In the genomic region with DNA sequence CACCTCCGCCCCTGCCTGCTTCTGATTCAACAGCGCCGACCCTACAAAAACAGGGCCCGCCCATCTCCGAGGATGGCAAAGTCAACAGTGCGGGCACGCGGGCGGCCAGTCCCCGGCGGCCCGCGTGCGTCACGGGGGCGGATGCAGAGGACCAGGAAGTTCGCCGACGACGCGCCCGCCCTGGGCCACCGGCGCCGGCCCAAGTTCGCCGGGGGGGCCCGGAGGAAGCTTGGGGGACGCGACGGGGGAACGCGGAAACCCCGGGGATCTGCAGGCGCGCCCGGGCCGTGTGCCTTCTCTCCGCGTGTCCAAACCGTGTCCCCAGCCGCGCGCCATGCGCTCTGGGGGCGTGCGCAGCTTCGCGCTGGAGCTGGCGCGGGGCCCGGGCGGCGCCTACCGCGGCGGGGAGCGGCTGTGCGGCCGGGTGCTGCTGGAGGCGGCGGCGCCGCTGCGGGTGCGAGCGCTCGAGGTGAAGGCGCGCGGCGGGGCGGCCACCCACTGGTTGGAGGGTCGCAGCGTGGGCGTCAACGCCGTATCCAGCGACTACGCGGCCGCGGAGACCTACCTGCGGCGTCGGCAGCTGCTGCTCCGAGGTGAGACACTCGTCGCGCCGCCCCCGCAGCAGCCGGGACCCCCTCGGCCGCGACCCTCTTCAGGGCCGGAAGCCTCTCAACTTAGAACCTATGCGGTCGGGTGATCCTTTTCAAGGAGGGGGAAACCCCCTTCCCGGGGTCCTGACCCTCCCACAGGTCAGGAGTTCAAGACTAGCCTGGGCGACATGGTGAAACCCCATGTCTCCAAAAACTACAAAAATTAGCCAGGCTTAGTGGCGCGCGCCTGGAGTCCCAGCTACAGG, we compare ENCODE assay signal across 8 cellular contexts. TPM values are rescaled to one million over a fixed set of nuclear protein-coding genes. Genes with fewer than 3 reads are reported as not detected.
DNase-seq lines count a peak whose midpoint lies in the region; ATAC-seq and TF ChIP-seq lines count a peak whose summit lies in the region.

No MANE protein-coding gene starts in this region.

- H3K36me3 Mint-ChIP-seq in activated T-helper 1 cell treated with anti-CD3 and anti-CD28 coated beads, Interleukin-12 subunit alpha, Interleukin-12 subunit beta, Interleukin-2, Interleukin-4 antibody, amounts not matched to agents 30 ng/mL and 10 ng/mL and 1 ng/mL, durations not matched to agents 14 hours and 24 hours and 36 hours (ENCODE audit: low read depth): peaks cover 9% of the 10 kb centered on the region
- peaks cover 0 to 7% (median 0%) of the 10 kb centered on the region in 3 donors for H3K36me3 Mint-ChIP-seq in naive thymus-derived CD8-positive, alpha-beta T cell

- H3K9me3 ChIP-seq in Peyer's patch (no peaks in the 10 kb centered on the region), fibroblast of lung (ENCODE audit: control insufficient read depth, insufficient read depth, low read depth, low read length) (no peaks in the 10 kb centered on the region)

- H3K4me3 Mint-ChIP-seq in activated T-helper 1 cell treated with anti-CD3 and anti-CD28 coated beads, Interleukin-12 subunit alpha, Interleukin-12 subunit beta, Interleukin-2, Interleukin-4 antibody, amounts not matched to agents 30 ng/mL and 10 ng/mL and 1 ng/mL, durations not matched to agents 14 hours and 24 hours and 36 hours: peak overlapping the region; percentile 92
- H3K4me3 Mint-ChIP-seq in naive thymus-derived CD8-positive, alpha-beta T cell: peak overlapping the region; percentile 86 to 96 (median 92)

- intact Hi-C loops in activated T-helper 1 cell treated with anti-CD3 and anti-CD28 coated beads, Interleukin-12 subunit alpha, Interleukin-12 subunit beta, Interleukin-2, Interleukin-4 antibody, amounts not matched to agents 30 ng/mL and 10 ng/mL and 1 ng/mL, durations not matched to agents 14 hours and 24 hours and 36 hours (cut with micrococcal nuclease): loop anchor here (1.0 to 10.0 kb wide), 2 partner anchors 7 to 324 kb away; partner anchors contain the start of genes ARRDC2 and LSM4

- peaks cover 2% of the 10 kb centered on the region for H3K27me3 Mint-ChIP-seq in activated T-helper 1 cell treated with anti-CD3 and anti-CD28 coated beads, Interleukin-12 subunit alpha, Interleukin-12 subunit beta, Interleukin-2, Interleukin-4 antibody, amounts not matched to agents 30 ng/mL and 10 ng/mL and 1 ng/mL, durations not matched to agents 14 hours and 24 hours and 36 hours (ENCODE audit: insufficient read depth)
- H3K27me3 Mint-ChIP-seq in naive thymus-derived CD8-positive, alpha-beta T cell: no peaks in the 10 kb centered on the region

- TF ChIP-seq CTCF in Peyer's patch (IDR thresholded peaks at IDR 0.05) (peak in 1 of 6 experiments; percentile 2), fibroblast of lung (conservative IDR thresholded peaks at IDR 0.05 in 1 of 2, IDR thresholded peaks at IDR 0.05 in 1 of 2; ENCODE audit: low read depth in 1 of 2, low read length in 2 of 2) (no peak)

- H3K27ac ChIP-seq in Peyer's patch (peak overlapping the region; percentile 89 to 97 (median 90)), fibroblast of lung (ENCODE audit: insufficient read depth, low read length) (peak overlapping the region; percentile 63)

- H3K4me3 ChIP-seq in Peyer's patch (peak overlapping the region; percentile 70 to 96 (median 90)), fibroblast of lung (replicated peaks in 1 of 4; ENCODE audit: control extremely low read depth in 1 of 4, insufficient read depth in 1 of 4, low read depth in 3 of 4, low read length in 4 of 4) (peak overlapping the region; percentile 48 to 69 (median 57))

- POLR2A ChIA-PET in naive thymus-derived CD8-positive, alpha-beta T cell (lab: Charles Lee): interaction anchor here (0.6 to 4.1 kb wide), 28 partner anchors 9 to 478 kb away, joined by 3 to 41 read pairs (median 10); partner anchors contain the start of genes CCDC124, IL12RB1, JAK3 and JUND

- H3K36me3 ChIP-seq in Peyer's patch: no peaks in the 10 kb centered on the region
- no peaks in the 10 kb centered on the region for H3K36me3 ChIP-seq in fibroblast of lung (ENCODE audit: control insufficient read depth, insufficient read depth, low read length)

- H3K4me1 Mint-ChIP-seq in activated T-helper 1 cell treated with anti-CD3 and anti-CD28 coated beads, Interleukin-12 subunit alpha, Interleukin-12 subunit beta, Interleukin-2, Interleukin-4 antibody, amounts not matched to agents 30 ng/mL and 10 ng/mL and 1 ng/mL, durations not matched to agents 14 hours and 24 hours and 36 hours (ENCODE audit: low read depth): peaks cover 27% of the 10 kb centered on the region
- H3K4me1 Mint-ChIP-seq in naive thymus-derived CD8-positive, alpha-beta T cell: peaks cover 9 to 38% (median 29%) of the 10 kb centered on the region in 4 donors

- H2AFZ ChIP-seq in fibroblast of lung (ENCODE audit: low read length): peak overlapping the region; percentile 44

- peak overlapping the region; percentile 95 for H3K27ac Mint-ChIP-seq in activated T-helper 1 cell treated with anti-CD3 and anti-CD28 coated beads, Interleukin-12 subunit alpha, Interleukin-12 subunit beta, Interleukin-2, Interleukin-4 antibody, amounts not matched to agents 30 ng/mL and 10 ng/mL and 1 ng/mL, durations not matched to agents 14 hours and 24 hours and 36 hours
- H3K27ac Mint-ChIP-seq in naive thymus-derived CD8-positive, alpha-beta T cell: peak overlapping the region; percentile 97 to 100 (median 99)

- H3K4me1 ChIP-seq in Peyer's patch: peaks cover 0 to 23% (median 5%) of the 10 kb centered on the region in 4 donors
- H3K4me1 ChIP-seq in fibroblast of lung (ENCODE audit: control insufficient read depth, extremely low read depth, insufficient read depth, low read length): peaks cover 2% of the 10 kb centered on the region

- no peaks in the 10 kb centered on the region for H3K79me2 ChIP-seq in fibroblast of lung (ENCODE audit: control insufficient read depth, insufficient read depth, low read length)

- DNase-seq in Ammon's horn (ENCODE audit: low spot score) (peak; percentile 76), HS-5 (ENCODE audit: low read depth) (peak; percentile 60), Peyer's patch (peak; percentile 93 to 98 (median 97)), fibroblast of lung (ENCODE audit: low read depth in 2 of 2) (peak; percentile 80 to 82)
- DNase-seq in activated T-helper 1 cell treated with anti-CD3 and anti-CD28 coated beads, Interleukin-12 subunit alpha, Interleukin-12 subunit beta, Interleukin-2, Interleukin-4 antibody, amounts not matched to agents 30 ng/mL and 10 ng/mL and 1 ng/mL, durations not matched to agents 14 hours and 24 hours and 36 hours (ENCODE audit: low spot score): peak; percentile 86
- peak; percentile 89 to 98 (median 96) for DNase-seq in naive thymus-derived CD8-positive, alpha-beta T cell
- DNase-seq in stimulated activated naive CD8-positive, alpha-beta T cell treated with anti-CD3 and anti-CD28 coated beads, Interleukin-15, Interleukin-2, amounts not matched to agents 100 U/mL and 50 U/mL, for 24 hours: peak; percentile 95

- no peaks in the 10 kb centered on the region for H4K20me1 ChIP-seq in fibroblast of lung (ENCODE audit: control insufficient read depth, extremely low read depth, insufficient read depth, low read length)

- H3K4me2 ChIP-seq in fibroblast of lung (ENCODE audit: extremely low read depth, insufficient read depth, low read length): peak overlapping the region; percentile 70

- TF ChIP-seq POLR2A in GM19099 (IDR thresholded peaks at IDR 0.05; ENCODE audit: extremely low read depth, insufficient read length, low read depth) (peak; percentile 72), Peyer's patch (IDR thresholded peaks at IDR 0.05) (peak; percentile 72 to 74)

- peak; percentile 83 for ATAC-seq in naive thymus-derived CD8-positive, alpha-beta T cell
- peak; percentile 86 for ATAC-seq in stimulated activated naive CD8-positive, alpha-beta T cell treated with anti-CD3 and anti-CD28 coated beads, Interleukin-15, Interleukin-2, amounts not matched to agents 100 U/mL and 50 U/mL, for 24 hours

- H3K9me3 Mint-ChIP-seq in activated T-helper 1 cell treated with anti-CD3 and anti-CD28 coated beads, Interleukin-12 subunit alpha, Interleukin-12 subunit beta, Interleukin-2, Interleukin-4 antibody, amounts not matched to agents 30 ng/mL and 10 ng/mL and 1 ng/mL, durations not matched to agents 14 hours and 24 hours and 36 hours: no peaks in the 10 kb centered on the region
- H3K9me3 Mint-ChIP-seq in naive thymus-derived CD8-positive, alpha-beta T cell: no peaks in the 10 kb centered on the region

- H3K27me3 ChIP-seq in Peyer's patch (no peaks in the 10 kb centered on the region), fibroblast of lung (ENCODE audit: control insufficient read depth, insufficient read depth, low read length) (no peaks in the 10 kb centered on the region)

- H3K9ac ChIP-seq in fibroblast of lung (ENCODE audit: insufficient read depth, low read length): peak overlapping the region; percentile 74

RNA-seq across cellular contexts. Expression of gene ARRDC2, which starts 6.8 kb away (rescaled TPM):
- total RNA-seq in Peyer's patch (10 to 100 TPM; 26.8 to 94.9 (median 29.4) TPM), fibroblast of lung (3.9 and 9.1 TPM in 2 replicates)
- total RNA-seq in activated T-helper 1 cell treated with anti-CD3 and anti-CD28 coated beads, Interleukin-12 subunit alpha, Interleukin-12 subunit beta, Interleukin-2, Interleukin-4 antibody, amounts not matched to agents 30 ng/mL and 10 ng/mL and 1 ng/mL, durations not matched to agents 14 hours and 24 hours and 36 hours: 45.0 and 46.1 TPM in 2 replicates
- polyA plus RNA-seq in fibroblast of lung: 2.1 and 3.0 TPM in 2 replicates
- polyA plus RNA-seq in fibroblast of lung (2012): 2.3 and 3.5 TPM in 2 replicates
- 0.96 and 4.6 TPM in 2 replicates for polyA minus RNA-seq in fibroblast of lung (ENCODE audit: low replicate concordance)
- total RNA-seq in naive thymus-derived CD8-positive, alpha-beta T cell: 100 to 1,000 TPM; 164 to 177 TPM
- 10 to 100 TPM; 29.5 to 56.4 (median 36.1) TPM for polyA plus RNA-seq in naive thymus-derived CD8-positive, alpha-beta T cell

RNA-seq across cellular contexts. Expression of gene KCNN1, which starts 34.3 kb away (rescaled TPM):
- total RNA-seq in Peyer's patch (not detected), fibroblast of lung (under 0.01 TPM in 2 replicates)
- not detected in 2 replicates for total RNA-seq in activated T-helper 1 cell treated with anti-CD3 and anti-CD28 coated beads, Interleukin-12 subunit alpha, Interleukin-12 subunit beta, Interleukin-2, Interleukin-4 antibody, amounts not matched to agents 30 ng/mL and 10 ng/mL and 1 ng/mL, durations not matched to agents 14 hours and 24 hours and 36 hours
- not detected in 2 replicates for polyA plus RNA-seq in fibroblast of lung
- not detected in 2 replicates for polyA plus RNA-seq in fibroblast of lung (2012)
- polyA minus RNA-seq in fibroblast of lung (ENCODE audit: low replicate concordance): not detected in 2 replicates
- total RNA-seq in naive thymus-derived CD8-positive, alpha-beta T cell: not detected
- polyA plus RNA-seq in naive thymus-derived CD8-positive, alpha-beta T cell: not detected

Comparison
In these comparisons a context has a peak if more than half of its experiments do, and no peak if none do; other contexts are left out.
1. Peak in every context shown above with its lines: DNase-seq, ATAC-seq, H3K4me3 ChIP-seq and H3K27ac ChIP-seq.